ENCODE assay signal across 17 cellular contexts in genomic region chr21:31455506-31455905, GRCh38.
A peak's percentile ranks its signal among the peaks of the same experiment; 100 is the strongest.
DNase-seq lines count a peak whose midpoint lies in the region; ATAC-seq and TF ChIP-seq lines count a peak whose summit lies in the region.
"Had no signal": no experiment of that assay in that cellular context is flagged by ENCODE, and none has a peak within 500 bp of the region (broad histone marks: within the 10 kb centered on the region; RNA-seq: fewer than 3 reads in every experiment).

No MANE protein-coding gene starts in this region.

- intact Hi-C loops in testis (cut with DNase I; ENCODE audit: low total_unique reads), result no loop called here

- no peak overlapping the region for H3K27ac ChIP-seq in testis
- H3K27ac ChIP-seq: A549 had no signal

- WGBS in testis, 2 donors, result 60 to 62% methylated on average over 4 of the region's 4 CpGs

- no peak for TF ChIP-seq CTCF in testis (IDR thresholded peaks at IDR 0.05)

- H3K27me3 ChIP-seq in testis, result no peaks in the 10 kb centered on the region

- peak; percentile 93 for DNase-seq in G401 (ENCODE audit: low spot score)
- DNase-seq in NCI-H1694 treated with DMSO at 0.1 percent for 48 hours (lab: John Stamatoyannopoulos, UW), result peak; percentile 61
- DNase-seq in cerebellum (ENCODE audit: low spot score), result peak; percentile 76
- no peak for DNase-seq in testis
- DNase-seq in DMS79 treated with DMSO at 0.1 percent for 48 hours (lab: John Stamatoyannopoulos, UW), result no peak
- DNase-seq: 8988T; ACHN; Caco-2; CD4-positive, alpha-beta memory T cell; DMS153; EL; GF-D8; GOT3; HFFc6 had no signal

- H3K36me3 ChIP-seq in testis (ENCODE audit: low read depth, missing control alignments), result no peaks in the 10 kb centered on the region
- H3K36me3 ChIP-seq: HAP-1 had no signal

- ATAC-seq in GM19397 (IDR thresholded peaks at IDR 0.05; ENCODE audit: unreplicated experiment), result no peak
- ATAC-seq: A549 had no signal

- no peak for TF ChIP-seq POLR2A in testis (IDR thresholded peaks at IDR 0.05)

- in situ Hi-C loops in G401 (cut with HindIII; ENCODE audit: low sequenced_read_pairs), result no loop called here

- peaks cover 1% of the 10 kb centered on the region for H3K4me1 ChIP-seq in testis
- H3K4me1 ChIP-seq: A549, Caco-2, HAP-1 had no signal

- no peaks in the 10 kb centered on the region for H3K9me3 ChIP-seq in testis
- H3K9me3 ChIP-seq: A549, Caco-2, HAP-1 had no signal

- H3K4me3 ChIP-seq in testis, result no peak overlapping the region
- H3K4me3 ChIP-seq: A549, HAP-1 had no signal

Comparison
In these comparisons a context has a peak if more than half of its experiments do, and no peak if none do; other contexts are left out.
1. DNase-seq: peak in G401 (single experiment), NCI-H1694 treated with DMSO at 0.1 percent for 48 hours (single experiment) and cerebellum (single experiment); none in testis (single experiment) and DMS79 treated with DMSO at 0.1 percent for 48 hours (single experiment).